In genomic region chr5:99045864-99046263, GRCh38 we compare ENCODE assay signal across 18 cellular contexts.
DNase-seq lines count a peak whose midpoint lies in the region; ATAC-seq and TF ChIP-seq lines count a peak whose summit lies in the region.
"Had no signal": no experiment of that assay in that cellular context is flagged by ENCODE, and none has a peak within 500 bp of the region (broad histone marks: within the 10 kb centered on the region; RNA-seq: fewer than 3 reads in every experiment).

No MANE protein-coding gene starts in this region.

- no peak overlapping the region for H3K4me3 Mint-ChIP-seq in MCF 10A (ENCODE audit: unreplicated experiment)

- no peak overlapping the region for H3K23ac ChIP-seq in IMR-90 (ENCODE audit: low read depth, low read length)

- H2AFZ ChIP-seq in IMR-90 (replicated peaks; ENCODE audit: low read length, poor library complexity): no peak overlapping the region
- H2AFZ ChIP-seq in smooth muscle cell (ENCODE audit: low read depth): no peak overlapping the region

- H3K27ac ChIP-seq in IMR-90 (ENCODE audit: insufficient read depth, low read length) (no peak overlapping the region), smooth muscle cell (ENCODE audit: low read depth) (no peak overlapping the region)

- H3K4me2 ChIP-seq in IMR-90 (ENCODE audit: low read depth, low read length): peak overlapping the region; percentile 45
- H3K4me2 ChIP-seq in smooth muscle cell: no peak overlapping the region

- H3K4me3 ChIP-seq in IMR-90 (ENCODE audit: insufficient read depth, low read depth, low read length) (no peak overlapping the region), choroid plexus epithelial cell (ENCODE audit: low read depth, low read length) (peak overlapping the region; percentile 29), smooth muscle cell (peak overlapping the region; percentile 4)

- no peak for DNase-seq in IMR-90
- DNase-seq in choroid plexus epithelial cell (ENCODE audit: low read depth): peak; percentile 14
- no peak for DNase-seq in left lobe of liver (ENCODE audit: low spot score)
- no peak for DNase-seq in smooth muscle cell (lab: John Stamatoyannopoulos, UW; ENCODE audit: unreplicated experiment)
- no peak for DNase-seq in activated CD8-positive, alpha-beta memory T cell treated with anti-CD3 and anti-CD28 coated beads, Interleukin-2, amount 50 U/mL, for 4 hours
- no peak for DNase-seq in MCF 10A (ENCODE audit: unreplicated experiment)
- DNase-seq: C1 segment of cervical spinal cord, GDM1, KBM-7, MV-4-11, NCI-H1417, NCI-H187, NCI-H2227 treated with DMSO at 0.1 percent for 48 hours, NCI-H510A treated with DMSO at 0.1 percent for 48 hours, NCI-H82, OCI-M1, RPMI8226 had no signal

- H2BK5ac ChIP-seq in IMR-90 (ENCODE audit: low read depth, low read length, poor library complexity, severe bottlenecking): no peak overlapping the region

- no peak overlapping the region for H3K9ac ChIP-seq in IMR-90 (ENCODE audit: low read depth, low read length)
- no peak overlapping the region for H3K9ac ChIP-seq in smooth muscle cell (ENCODE audit: low read depth)

- no peak overlapping the region for H4K91ac ChIP-seq in IMR-90 (ENCODE audit: insufficient read depth, low read depth, low read length)

- no CpG with 5 or more reads among the region's 4 CpGs for WGBS in IMR-90 (ENCODE audit: extremely low coverage in 2 of 2, insufficient read length in 1 of 2), 2 experiments
- WGBS in smooth muscle cell (ENCODE audit: low lambda C conversion rate): 60% methylated on average over 4 of the region's 4 CpGs

- no peak for TF ChIP-seq POLR2A in IMR-90 (IDR thresholded peaks at IDR 0.05; ENCODE audit: low read depth, low read length)

- H3K79me2 ChIP-seq in smooth muscle cell (ENCODE audit: low read depth): no peaks in the 10 kb centered on the region

- H3K36me3 Mint-ChIP-seq in MCF 10A (ENCODE audit: insufficient read depth, unreplicated experiment): no peaks in the 10 kb centered on the region

- CTCF ChIA-PET in IMR-90 (lab: Yijun Ruan, JAX): interaction anchor here (1.2 to 2.0 kb wide), 3 partner anchors 13 to 142 kb away, joined by 5 to 6 read pairs (median 5); no protein-coding TSS in a partner anchor
- CTCF ChIA-PET in MCF 10A (lab: Yijun Ruan, JAX): interaction anchor here (0.5 to 2.5 kb wide), 6 partner anchors 13 to 142 kb away, joined by 3 to 12 read pairs (median 4); no protein-coding TSS in a partner anchor

- no peak overlapping the region for H2AK5ac ChIP-seq in IMR-90 (ENCODE audit: low read depth, low read length)

- H3K9me1 ChIP-seq in IMR-90 (ENCODE audit: insufficient read depth, low read length): no peaks in the 10 kb centered on the region

- H3K36me3 ChIP-seq in IMR-90 (ENCODE audit: control insufficient read depth, insufficient read depth, low read length) (no peaks in the 10 kb centered on the region), smooth muscle cell (ENCODE audit: low read depth) (no peaks in the 10 kb centered on the region)

- no peak overlapping the region for H3K4ac ChIP-seq in IMR-90 (ENCODE audit: low read depth, low read length)

- H3K4me1 ChIP-seq in IMR-90 (ENCODE audit: control insufficient read depth, insufficient read depth, low read length) (no peaks in the 10 kb centered on the region), smooth muscle cell (ENCODE audit: low read depth) (no peaks in the 10 kb centered on the region)

- H3K27me3 Mint-ChIP-seq in MCF 10A (ENCODE audit: insufficient read depth, unreplicated experiment): no peaks in the 10 kb centered on the region

- H3K56ac ChIP-seq in IMR-90 (ENCODE audit: extremely low read depth, insufficient read depth, low read length): no peak overlapping the region

- no peak overlapping the region for H4K5ac ChIP-seq in IMR-90 (ENCODE audit: low read depth, low read length)

- no peak overlapping the region for H3K14ac ChIP-seq in IMR-90 (replicated peaks; ENCODE audit: low read depth, low read length)

- no peak overlapping the region for H2BK15ac ChIP-seq in IMR-90 (ENCODE audit: low read depth, low read length)

- H3K27ac Mint-ChIP-seq in MCF 10A (ENCODE audit: low read depth, unreplicated experiment): no peak overlapping the region

- dilution Hi-C loops in IMR-90 (cut with HindIII; ENCODE audit: low sequenced_read_pairs, unreplicated experiment): no loop called here

- H2AK9ac ChIP-seq in IMR-90 (replicated peaks; ENCODE audit: low read depth, low read length, poor library complexity): no peak overlapping the region

- no peak overlapping the region for H2BK120ac ChIP-seq in IMR-90 (ENCODE audit: low read depth, low read length)

- no peak overlapping the region for H3K18ac ChIP-seq in IMR-90 (ENCODE audit: low read depth, low read length)

- H3F3A ChIP-seq in smooth muscle cell (ENCODE audit: low read depth): no peaks in the 10 kb centered on the region

- POLR2A ChIA-PET in IMR-90 (lab: Charles Lee; ENCODE audit: unreplicated experiment) (no interaction called here), MCF 10A (lab: Yijun Ruan, JAX) (interaction anchor here (0.7 to 1.3 kb wide), 2 partner anchors 13 to 116 kb away, joined by 3 read pairs; no protein-coding TSS in a partner anchor)

- H3K27me3 ChIP-seq in IMR-90 (ENCODE audit: control insufficient read depth, insufficient read depth, low read length) (peaks cover 2% of the 10 kb centered on the region; the same call in 1 of the 2 replicates), smooth muscle cell (ENCODE audit: low read depth) (no peaks in the 10 kb centered on the region)

- no peaks in the 10 kb centered on the region for H3K79me1 ChIP-seq in IMR-90 (ENCODE audit: low read depth in 1 of 2, low read length in 2 of 2)

- no peak for TF ChIP-seq RAD21 in IMR-90 (IDR thresholded peaks at IDR 0.05; ENCODE audit: low read length)

- H3K9me3 Mint-ChIP-seq in MCF 10A (ENCODE audit: unreplicated experiment): peaks cover 11% of the 10 kb centered on the region

- H3K4me1 Mint-ChIP-seq in MCF 10A (ENCODE audit: insufficient read depth, unreplicated experiment): no peaks in the 10 kb centered on the region

- H2BK20ac ChIP-seq in IMR-90 (ENCODE audit: low read depth, low read length): no peak overlapping the region

- ATAC-seq in IMR-90 (ENCODE audit: low read depth) (peak; percentile 49; the same call in 1 of the 2 replicates), left lobe of liver (peak; percentile 78), HG03457 (IDR thresholded peaks at IDR 0.05; ENCODE audit: unreplicated experiment) (no peak)

- intact Hi-C loops in IMR-90 (cut with micrococcal nuclease): no loop called here
- intact Hi-C loops in MCF 10A (cut with micrococcal nuclease): no loop called here

- H4K20me1 ChIP-seq in IMR-90 (ENCODE audit: insufficient read depth, low read length) (no peaks in the 10 kb centered on the region), smooth muscle cell (ENCODE audit: low read depth) (no peaks in the 10 kb centered on the region)

- no peak for TF ChIP-seq CTCF in IMR-90 (conservative IDR thresholded peaks at IDR 0.05; ENCODE audit: low read depth, low read length)
- no peak for TF ChIP-seq CTCF in choroid plexus epithelial cell (conservative IDR thresholded peaks at IDR 0.05; ENCODE audit: low read depth, low read length)
- TF ChIP-seq CTCF in smooth muscle cell (IDR thresholded peaks at IDR 0.05; ENCODE audit: borderline replicate concordance, insufficient read depth, poor library complexity, severe bottlenecking): no peak
- TF ChIP-seq CTCF in MCF 10A (IDR thresholded peaks at IDR 0.05; ENCODE audit: unreplicated experiment): no peak

- H3K9me3 ChIP-seq in IMR-90 (ENCODE audit: control insufficient read depth, insufficient read depth, low read length) (no peaks in the 10 kb centered on the region), smooth muscle cell (replicated peaks; ENCODE audit: low read depth) (no peaks in the 10 kb centered on the region)

- no TSS peak for BruUV-seq in IMR-90 (replicated peaks; lab: Mats Ljungman, UMichigan)
- no TSS peak for BruUV-seq in MCF 10A (replicated peaks; lab: Mats Ljungman, UMichigan)

- no peak overlapping the region for H4K8ac ChIP-seq in IMR-90 (ENCODE audit: low read depth in 2 of 2, low read length in 2 of 2)

- in situ Hi-C loops in IMR-90 (cut with MboI; ENCODE audit: low sequenced_read_pairs): no loop called here

TF ChIP-seq in IMR-90, 13 proteins besides CTCF, POLR2A, EP300 and RAD21:
- TF ChIP-seq FOS (IDR thresholded peaks at IDR 0.05; ENCODE audit: low read depth, low read length) (no peak), RCOR1 (IDR thresholded peaks at IDR 0.05; ENCODE audit: insufficient replicate concordance, low read length) (no peak), NFE2L2 (IDR thresholded peaks at IDR 0.05; ENCODE audit: low read depth, low read length) (no peak), ELK1 (IDR thresholded peaks at IDR 0.05; ENCODE audit: borderline replicate concordance, low read depth, low read length) (no peak), CEBPB (IDR thresholded peaks at IDR 0.05; ENCODE audit: low read depth, low read length) (no peak), MAFK (IDR thresholded peaks at IDR 0.05; ENCODE audit: low read depth, low read length) (no peak), BHLHE40 (IDR thresholded peaks at IDR 0.05; ENCODE audit: low read depth, low read length) (no peak), RFX5 (IDR thresholded peaks at IDR 0.05; ENCODE audit: low read depth, low read length) (no peak), USF2 (IDR thresholded peaks at IDR 0.05; ENCODE audit: low read depth, low read length) (no peak), CHD1 (IDR thresholded peaks at IDR 0.05; ENCODE audit: low read depth, low read length) (no peak), SMC3 (IDR thresholded peaks at IDR 0.05; ENCODE audit: low read depth, low read length) (no peak), MAZ (IDR thresholded peaks at IDR 0.05; ENCODE audit: borderline replicate concordance, low read depth, low read length) (no peak), MXI1 (IDR thresholded peaks at IDR 0.05; ENCODE audit: borderline replicate concordance, low read depth, low read length) (no peak)
